In the genomic region with DNA sequence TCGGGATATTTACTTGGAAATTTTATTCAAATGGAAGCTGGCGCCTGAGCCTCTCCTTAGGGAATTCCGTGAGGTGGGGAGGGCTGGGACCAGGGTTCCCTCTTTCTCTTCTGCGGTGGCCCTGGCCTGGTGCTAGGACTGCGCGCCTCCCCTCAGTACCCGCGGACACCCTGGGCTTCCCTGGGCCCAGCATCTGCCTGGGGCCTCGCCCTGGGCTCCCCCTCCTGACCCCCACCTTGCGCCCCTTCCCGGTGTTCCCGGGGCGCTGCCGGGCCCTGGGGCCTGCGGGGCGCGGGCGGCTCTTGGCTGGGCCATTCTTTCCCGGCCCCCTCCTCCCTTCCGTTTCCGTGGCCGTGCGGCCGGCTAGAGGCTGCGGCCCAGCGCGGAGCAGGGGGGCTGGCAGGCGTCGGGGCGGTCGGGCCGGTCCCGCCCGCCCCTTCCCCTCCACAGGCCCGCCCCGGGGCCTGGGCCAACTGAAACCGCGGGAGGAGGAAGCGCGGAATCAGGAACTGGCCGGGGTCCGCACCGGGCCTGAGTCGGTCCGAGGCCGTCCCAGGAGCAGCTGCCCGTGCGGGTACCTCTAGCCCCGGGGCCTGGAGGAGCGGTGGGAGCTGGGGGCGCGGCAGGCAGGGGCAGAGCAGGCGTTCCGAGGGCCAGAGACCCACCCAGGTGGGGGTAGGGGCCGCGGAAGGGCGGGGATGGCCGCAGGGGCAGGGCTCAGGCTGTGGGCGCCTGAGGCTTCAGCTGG, we compare ENCODE assay signal across 1 cellular context.
TF ChIP-seq lines count a peak whose summit lies in the region.

TSS of gene FES (plus strand) at position 534 of the 748 bp plus-strand sequence. CDS start 542 bp downstream, outside the sequence.

TF ChIP-seq in K562, 482 proteins besides CTCF, POLR2A, EP300 and RAD21 (continued from another document):
- TF ChIP-seq ZBTB33 (CRISPR knock-in tag; IDR thresholded peaks at IDR 0.05) (peak; percentile 69), ZNF197 (CRISPR knock-in tag; IDR thresholded peaks at IDR 0.05; ENCODE audit: low read depth) (no peak), ZNF212 (CRISPR knock-in tag; IDR thresholded peaks at IDR 0.05) (no peak), PCBP1 (IDR thresholded peaks at IDR 0.05; ENCODE audit: low read depth, low read length, poor library complexity, severe bottlenecking) (no peak), ZNF77 (CRISPR knock-in tag; IDR thresholded peaks at IDR 0.05) (no peak), POLR2G (IDR thresholded peaks at IDR 0.05; ENCODE audit: low read depth, low read length) (peak; percentile 80), RAD51 (IDR thresholded peaks at IDR 0.05; ENCODE audit: borderline replicate concordance, low read depth) (no peak), RBFOX2 (IDR thresholded peaks at IDR 0.05; ENCODE audit: low read depth, low read length) (peak; percentile 58)
- TF ChIP-seq, protein P1, sequence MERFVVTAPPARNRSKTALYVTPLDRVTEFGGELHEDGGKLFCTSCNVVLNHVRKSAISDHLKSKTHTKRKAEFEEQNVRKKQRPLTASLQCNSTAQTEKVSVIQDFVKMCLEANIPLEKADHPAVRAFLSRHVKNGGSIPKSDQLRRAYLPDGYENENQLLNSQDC (CRISPR knock-in tag; IDR thresholded peaks at IDR 0.05) = no peak
TF ChIP-seq in K562: peak in this region for 5.
